11 cellular contexts compared by ENCODE assay signal in the genomic region with DNA sequence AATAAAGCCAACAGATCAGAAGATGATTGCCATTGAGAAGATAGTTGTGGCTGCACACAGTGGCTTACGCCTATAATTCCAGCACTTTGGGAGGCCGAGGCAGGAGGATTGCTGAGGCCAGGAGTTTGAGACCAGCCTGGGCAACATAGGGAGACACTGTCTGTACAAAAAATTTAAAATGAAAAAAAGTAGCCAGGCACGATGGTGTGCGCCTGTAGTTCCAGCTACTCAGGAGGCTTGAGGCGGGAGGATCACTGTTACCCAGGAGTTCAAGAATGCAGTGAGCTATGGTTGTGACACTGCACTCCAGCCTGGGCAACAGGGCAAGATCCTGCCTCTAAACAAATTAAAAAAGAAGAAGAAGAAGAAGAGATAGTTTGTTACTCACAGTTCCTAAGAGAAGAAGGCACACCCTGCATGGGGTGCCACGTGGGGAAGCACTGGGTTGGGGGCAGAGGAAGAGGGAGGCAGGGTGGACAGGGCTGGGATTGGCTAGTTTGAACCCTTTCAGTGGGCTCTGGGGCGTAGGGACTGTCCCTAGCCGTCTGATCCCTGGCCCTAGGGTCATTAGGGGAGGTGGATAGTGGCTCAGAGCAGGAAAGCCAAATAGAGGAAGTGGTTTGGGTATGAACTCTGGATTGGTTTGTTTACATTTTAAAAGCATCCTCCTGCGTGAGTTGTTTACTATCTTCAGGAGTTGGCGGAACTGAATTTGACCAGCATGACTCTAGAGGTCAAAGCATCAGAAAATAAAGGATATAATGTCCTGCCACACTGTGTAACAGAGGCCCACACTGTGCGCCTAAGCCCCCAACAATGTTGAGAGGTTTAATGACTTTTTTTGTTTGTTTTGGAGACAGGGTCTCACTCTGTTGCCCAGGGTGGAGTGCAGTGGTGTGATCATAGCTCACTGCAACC.
DNase-seq lines count a peak whose midpoint lies in the region; ATAC-seq lines count a peak whose summit lies in the region.
"Had no signal": no experiment of that assay in that cellular context is flagged by ENCODE, and none has a peak within 500 bp of the region (broad histone marks: within the 10 kb centered on the region; RNA-seq: fewer than 3 reads in every experiment).

No MANE protein-coding gene starts in this region.

- CTCF ChIA-PET in CD8-positive, alpha-beta memory T cell (lab: Charles Lee), result no interaction called here

- H3K27me3 ChIP-seq in CD8-positive, alpha-beta memory T cell (ENCODE audit: insufficient read depth, low read length, poor library complexity, severe bottlenecking), result no peaks in the 10 kb centered on the region

- peak; percentile 47 for ATAC-seq in HG02588 (IDR thresholded peaks at IDR 0.05; ENCODE audit: unreplicated experiment)
- ATAC-seq in memory B cell (ENCODE audit: low read depth), result peak; percentile 78
- no peak for ATAC-seq in HG02885 (IDR thresholded peaks at IDR 0.05; ENCODE audit: poor library complexity, unreplicated experiment)

- H3K27me3 Mint-ChIP-seq in CD8-positive, alpha-beta memory T cell, result peaks cover 0 to 4% of the 10 kb centered on the region in 2 donors
- H3K27me3 Mint-ChIP-seq in memory B cell, result no peaks in the 10 kb centered on the region
- H3K27me3 Mint-ChIP-seq: brain had no signal

- POLR2A ChIA-PET in CD8-positive, alpha-beta memory T cell (lab: Charles Lee), result no interaction called here

- no peaks in the 10 kb centered on the region for H3K9me3 Mint-ChIP-seq in CD8-positive, alpha-beta memory T cell
- H3K9me3 Mint-ChIP-seq in memory B cell, result no peaks in the 10 kb centered on the region
- H3K9me3 Mint-ChIP-seq: stimulated activated naive CD8-positive, alpha-beta T cell treated with anti-CD3 and anti-CD28 coated beads, Interleukin-15, Interleukin-2, amounts not matched to agents 100 ng/mL and 50 ng/mL, for 24 hours had no signal

- peaks cover 0 to 4% (median 0%) of the 10 kb centered on the region in 3 donors for H3K36me3 Mint-ChIP-seq in CD8-positive, alpha-beta memory T cell
- no peaks in the 10 kb centered on the region for H3K36me3 Mint-ChIP-seq in memory B cell
- H3K36me3 Mint-ChIP-seq: brain had no signal

- no peak overlapping the region for H3K4me3 ChIP-seq in CD8-positive, alpha-beta memory T cell (ENCODE audit: low read length)

- H3K4me3 Mint-ChIP-seq in CD8-positive, alpha-beta memory T cell, result peak overlapping the region in 2 of 7 donors; percentile 10 to 45
- H3K4me3 Mint-ChIP-seq in memory B cell, result no peak overlapping the region
- H3K4me3 Mint-ChIP-seq: brain; stimulated activated naive CD8-positive, alpha-beta T cell treated with anti-CD3 and anti-CD28 coated beads, Interleukin-15, Interleukin-2, amounts not matched to agents 100 ng/mL and 50 ng/mL, for 24 hours had no signal

- no peak for DNase-seq in CD8-positive, alpha-beta memory T cell
- peak; percentile 16 for DNase-seq in SKM-1 (lab: John Stamatoyannopoulos, UW; ENCODE audit: unreplicated experiment)
- no peak for DNase-seq in memory B cell (ENCODE audit: low spot score in 2 of 2)
- DNase-seq in H4 (ENCODE audit: low spot score), result no peak
- no peak for DNase-seq in DMS153 treated with DMSO at 0.1 percent for 48 hours (lab: John Stamatoyannopoulos, UW; ENCODE audit: unreplicated experiment)
- no peak for DNase-seq in posterior vena cava (ENCODE audit: low spot score)
- DNase-seq: GDM1 had no signal

- intact Hi-C loops in posterior vena cava (cut with DNase I), result no loop called here

- no peaks in the 10 kb centered on the region for H3K36me3 ChIP-seq in CD8-positive, alpha-beta memory T cell (ENCODE audit: insufficient read depth, low read length)

- H3K27ac Mint-ChIP-seq in CD8-positive, alpha-beta memory T cell, result peak overlapping the region in 5 of 8 donors; percentile 9 to 84 (median 70)
- H3K27ac Mint-ChIP-seq in memory B cell, result no peak overlapping the region
- H3K27ac Mint-ChIP-seq: brain had no signal

- no peaks in the 10 kb centered on the region for H3K9me3 ChIP-seq in CD8-positive, alpha-beta memory T cell (ENCODE audit: low read length)

- no peak overlapping the region for H3K27ac ChIP-seq in CD8-positive, alpha-beta memory T cell (ENCODE audit: low read depth, low read length)

- H3K4me1 Mint-ChIP-seq in CD8-positive, alpha-beta memory T cell, result peaks cover 13 to 18% (median 14%) of the 10 kb centered on the region in 3 donors
- peaks cover 12% of the 10 kb centered on the region for H3K4me1 Mint-ChIP-seq in memory B cell

- H3K4me1 ChIP-seq in CD8-positive, alpha-beta memory T cell (ENCODE audit: insufficient read depth, low read length), result no peaks in the 10 kb centered on the region
